Comparison of ENCODE assay signal across 8 cellular contexts in the genomic region with DNA sequence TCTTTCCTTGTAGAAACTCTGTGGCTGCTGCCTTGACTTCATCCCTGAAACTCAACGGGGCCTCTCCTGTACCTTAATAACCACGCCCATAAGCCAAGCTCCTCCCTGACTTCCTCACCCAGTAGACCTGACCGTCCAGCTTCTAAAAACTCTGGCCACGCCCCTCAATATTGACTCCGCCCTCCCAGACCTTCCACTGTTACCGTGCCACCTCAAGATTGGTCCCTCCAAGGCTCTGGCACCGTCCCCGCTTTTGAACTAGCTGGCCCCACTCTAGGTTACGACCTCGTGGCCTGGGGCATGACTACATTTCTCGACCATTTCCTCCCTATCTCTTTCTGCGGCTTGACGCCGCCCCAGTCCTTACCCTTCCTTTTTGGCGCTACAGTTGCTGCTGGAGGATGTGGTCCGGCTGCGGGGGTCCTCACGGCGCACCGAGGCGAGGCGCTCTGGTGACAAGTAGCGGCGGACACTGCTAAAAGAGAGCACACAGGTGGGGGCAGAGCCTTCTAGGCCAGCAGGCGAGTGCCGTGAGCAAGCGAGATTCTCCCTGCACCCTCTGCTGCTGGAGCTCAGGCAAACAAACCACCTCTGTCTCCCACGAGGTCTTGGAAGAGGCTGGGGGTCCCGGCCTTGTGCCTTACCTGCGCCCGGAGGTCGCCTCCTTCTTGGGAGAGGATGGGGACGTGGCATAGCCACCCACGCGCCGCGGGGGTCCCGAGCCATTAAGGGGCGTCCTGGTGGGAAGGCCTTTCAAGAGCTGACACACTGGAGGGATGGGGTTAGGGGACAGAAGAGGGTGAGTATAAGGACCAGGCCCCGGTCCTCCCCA. TPM values are rescaled to one million over a fixed set of nuclear protein-coding genes. Genes with fewer than 3 reads are reported as not detected.
DNase-seq lines count a peak whose midpoint lies in the region; ATAC-seq and TF ChIP-seq lines count a peak whose summit lies in the region.

No MANE protein-coding gene starts in this region.

- H3K4me3 ChIP-seq in SK-N-MC (peak overlapping the region; percentile 84), heart right ventricle (peak overlapping the region in 9 of 10 donors; percentile 25 to 57 (median 51)), rectal smooth muscle tissue (ENCODE audit: low read length) (peak overlapping the region; percentile 40)

- WGBS in heart right ventricle, 2 donors, result 2 to 5% methylated on average over 39 to 40 of the region's 40 CpGs

- H3K9me3 Mint-ChIP-seq in activated naive CD4-positive, alpha-beta T cell treated with anti-CD3 and anti-CD28 coated beads, Interleukin-2, amount 50 U/mL, for 72 hours, result peaks cover 0 to 7% of the 10 kb centered on the region in 2 donors

- H3K27me3 ChIP-seq in heart right ventricle, result peaks cover 0 to 27% (median 0%) of the 10 kb centered on the region in 7 donors
- peaks cover 9% of the 10 kb centered on the region for H3K27me3 ChIP-seq in rectal smooth muscle tissue (ENCODE audit: control insufficient read depth, insufficient read depth, low read length)

- intact Hi-C loops in heart right ventricle (cut with DNase I), result loop anchor here (1.0 to 10.0 kb wide), 11 partner anchors 34 to 217 kb away; partner anchors contain the start of genes OPA3 (in 3 of the 10), PPM1N (in 3 of the 10), RTN2 (in 3 of the 10) and ERCC1 (in 1 of the 10)

- no peak for TF ChIP-seq CTCF in heart right ventricle (IDR thresholded peaks at IDR 0.05)

- peaks cover 23 to 25% of the 10 kb centered on the region in 2 donors for H3K36me3 Mint-ChIP-seq in activated naive CD4-positive, alpha-beta T cell treated with anti-CD3 and anti-CD28 coated beads, Interleukin-2, amount 50 U/mL, for 72 hours

- H3K9me3 ChIP-seq in SK-N-MC (ENCODE audit: low read depth, low read length) (no peaks in the 10 kb centered on the region), heart right ventricle (no peaks in the 10 kb centered on the region)

- ATAC-seq in GM21723 (IDR thresholded peaks at IDR 0.05; ENCODE audit: unreplicated experiment), result peak; percentile 43
- peak; percentile 20 to 55 for ATAC-seq in activated naive CD4-positive, alpha-beta T cell treated with anti-CD3 and anti-CD28 coated beads, Interleukin-2, amount 50 U/mL, for 72 hours
- peak; percentile 7 to 56 (median 44) for ATAC-seq in heart right ventricle
- no peak for ATAC-seq in HG03457 (IDR thresholded peaks at IDR 0.05; ENCODE audit: unreplicated experiment)

- H3K4me1 ChIP-seq in heart right ventricle (peaks cover 4 to 72% (median 57%) of the 10 kb centered on the region in 9 donors), rectal smooth muscle tissue (ENCODE audit: control insufficient read depth, insufficient read depth, low read length) (peaks cover 3% of the 10 kb centered on the region)

- peak overlapping the region; percentile 96 to 97 for H3K27ac Mint-ChIP-seq in activated naive CD4-positive, alpha-beta T cell treated with anti-CD3 and anti-CD28 coated beads, Interleukin-2, amount 50 U/mL, for 72 hours

- DNase-seq in DMS53 treated with DMSO at 0.1 percent for 48 hours (lab: John Stamatoyannopoulos, UW; ENCODE audit: unreplicated experiment) (peak; percentile 71), LoVo (ENCODE audit: low spot score) (peak; percentile 97), SK-N-MC (ENCODE audit: low read depth, low spot score) (no peak), heart right ventricle (peak; percentile 74 to 80)
- peak; percentile 79 to 93 for DNase-seq in activated naive CD4-positive, alpha-beta T cell treated with anti-CD3 and anti-CD28 coated beads, Interleukin-2, amount 50 U/mL, for 72 hours (ENCODE audit: low spot score in 2 of 2)

- H3K36me3 ChIP-seq in SK-N-MC (ENCODE audit: insufficient read depth, low read length) (no peaks in the 10 kb centered on the region), heart right ventricle (no peaks in the 10 kb centered on the region), rectal smooth muscle tissue (ENCODE audit: control insufficient read depth, insufficient read depth, low read length) (no peaks in the 10 kb centered on the region)

- no peak overlapping the region for H3K9ac ChIP-seq in SK-N-MC (ENCODE audit: insufficient read length)
- no peak overlapping the region for H3K9ac ChIP-seq in rectal smooth muscle tissue (ENCODE audit: low read length)

- H3K27ac ChIP-seq in SK-N-MC (no peak overlapping the region), heart right ventricle (peak overlapping the region; percentile 37 to 89 (median 81)), rectal smooth muscle tissue (ENCODE audit: low read depth, low read length) (no peak overlapping the region)

RNA-seq across cellular contexts. Expression of gene EML2, which starts 2.3 kb away (rescaled TPM):
- total RNA-seq in activated naive CD4-positive, alpha-beta T cell treated with anti-CD3 and anti-CD28 coated beads, Interleukin-2, amount 50 U/mL, for 72 hours, result 100 to 1,000 TPM; 142 to 161 TPM
- total RNA-seq in heart right ventricle, result 10 to 100 TPM; 30.2 to 54.5 (median 46.1) TPM
- 10 to 100 TPM; 17.3 to 26.8 TPM for polyA plus RNA-seq in heart right ventricle

RNA-seq across cellular contexts. Expression of gene GIPR, which starts 26.5 kb away (rescaled TPM):
- 10 to 100 TPM in 1 of 2 donors, 1 to 10 TPM in 1; 7.0 to 15.7 TPM for total RNA-seq in activated naive CD4-positive, alpha-beta T cell treated with anti-CD3 and anti-CD28 coated beads, Interleukin-2, amount 50 U/mL, for 72 hours
- total RNA-seq in heart right ventricle, result 1 to 10 TPM; 2.4 to 7.8 (median 4.4) TPM
- polyA plus RNA-seq in heart right ventricle, result 10 to 100 TPM in 1 of 2 donors, 1 to 10 TPM in 1; 2.4 to 16.6 TPM

RNA-seq across cellular contexts. Expression of gene GPR4, which starts 39.5 kb away (rescaled TPM):
- under 1 TPM in 1 of 2 donors, not detected in 1; 0.09 TPM for total RNA-seq in activated naive CD4-positive, alpha-beta T cell treated with anti-CD3 and anti-CD28 coated beads, Interleukin-2, amount 50 U/mL, for 72 hours
- total RNA-seq in heart right ventricle, result 10 to 100 TPM in 1 of 10 donors, 1 to 10 TPM in 9; 2.3 to 29.4 (median 5.2) TPM
- 1 to 10 TPM; 5.7 to 9.4 TPM for polyA plus RNA-seq in heart right ventricle

RNA-seq across cellular contexts. Expression of gene SNRPD2, which starts 50.3 kb away (rescaled TPM):
- 100 to 1,000 TPM; 755 to 839 TPM for total RNA-seq in activated naive CD4-positive, alpha-beta T cell treated with anti-CD3 and anti-CD28 coated beads, Interleukin-2, amount 50 U/mL, for 72 hours
- 100 to 1,000 TPM; 216 to 268 (median 240) TPM for total RNA-seq in heart right ventricle
- polyA plus RNA-seq in heart right ventricle, result 100 to 1,000 TPM; 316 to 464 TPM

RNA-seq across cellular contexts. Expression of gene QPCTL, which starts 51.0 kb away (rescaled TPM):
- 10 to 100 TPM; 21.0 to 30.6 TPM for total RNA-seq in activated naive CD4-positive, alpha-beta T cell treated with anti-CD3 and anti-CD28 coated beads, Interleukin-2, amount 50 U/mL, for 72 hours
- 1 to 10 TPM; 1.8 to 3.5 (median 2.4) TPM for total RNA-seq in heart right ventricle
- 1 to 10 TPM; 4.1 to 4.5 TPM for polyA plus RNA-seq in heart right ventricle

Comparison
In these comparisons a context has a peak if more than half of its experiments do, and no peak if none do; other contexts are left out.
1. H3K27ac ChIP-seq: peak in heart right ventricle (10 of 10); none in SK-N-MC (single experiment) and rectal smooth muscle tissue (single experiment).
2. Peak in every context shown above with its lines, with median percentiles within 50 percentile points of each other: H3K4me3 ChIP-seq.